ENCODE assay signal across 8 cellular contexts in genomic region chr17:50346313-50347086, GRCh38. TPM values are rescaled to one million over a fixed set of nuclear protein-coding genes. Genes with fewer than 3 reads are reported as not detected.
DNase-seq lines count a peak whose midpoint lies in the region; ATAC-seq and TF ChIP-seq lines count a peak whose summit lies in the region.

No MANE protein-coding gene starts in this region.

- H3K27ac ChIP-seq in 22Rv1 (peak overlapping the region; percentile 71), SJCRH30 (peak overlapping the region; percentile 33; the same call in 1 of the 2 replicates), body of pancreas (peak overlapping the region; percentile 24 to 69 (median 30))

- no peaks in the 10 kb centered on the region for H3K4me1 ChIP-seq in SJCRH30
- peaks cover 20% of the 10 kb centered on the region for H3K4me1 ChIP-seq in body of pancreas

- intact Hi-C loops in body of pancreas (cut with DNase I): no loop called here

- peak overlapping the region; percentile 96 for H3K4me3 ChIP-seq in SJCRH30
- H3K4me3 ChIP-seq in body of pancreas: peak overlapping the region; percentile 51 to 71

- no peak for TF ChIP-seq POLR2A in body of pancreas (IDR thresholded peaks at IDR 0.05)

- TF ChIP-seq CTCF in 22Rv1 (IDR thresholded peaks at IDR 0.05) (no peak), body of pancreas (IDR thresholded peaks at IDR 0.05) (no peak)

- 0 to 2% methylated on average over 24 to 55 of the region's 55 CpGs for WGBS in body of pancreas, 2 donors

- H3K36me3 ChIP-seq in SJCRH30 (no peaks in the 10 kb centered on the region), body of pancreas (replicated peaks in 1 of 2; ENCODE audit: insufficient read depth in 1 of 2, low read depth in 2 of 2) (no peaks in the 10 kb centered on the region)

- ATAC-seq in GM18511 (IDR thresholded peaks at IDR 0.05; ENCODE audit: unreplicated experiment) (peak; percentile 66), HG02973 (IDR thresholded peaks at IDR 0.05; ENCODE audit: unreplicated experiment) (peak; percentile 31), body of pancreas (peak; percentile 42)

- H3K27me3 ChIP-seq in SJCRH30 (peaks cover 5% of the 10 kb centered on the region; the same call in 1 of the 2 replicates), body of pancreas (no peaks in the 10 kb centered on the region)

- H3K9me3 ChIP-seq in SJCRH30 (replicated peaks) (no peaks in the 10 kb centered on the region), body of pancreas (no peaks in the 10 kb centered on the region)

- DNase-seq in SJCRH30: peak; percentile 33 to 47
- DNase-seq in body of pancreas: peak; percentile 40 to 56 (median 46)
- peak; percentile 37 for DNase-seq in kidney tubule cell (ENCODE audit: low spot score)
- peak; percentile 65 to 67 for DNase-seq in stimulated activated CD4-positive, alpha-beta T cell treated with anti-CD3 and anti-CD28 coated beads, Interleukin-2, amount 100 ng/mL, for 24 hours
- no peak for DNase-seq in A172 (ENCODE audit: low spot score)

RNA-seq across cellular contexts. Expression of gene XYLT2, which starts 0.6 kb away (rescaled TPM):
- 17.9 and 18.5 TPM in 2 replicates for total RNA-seq in SJCRH30 (2014; rRNA removed; shearing (Covaris generic))
- 10 to 100 TPM; 22.8 to 31.3 TPM for total RNA-seq in body of pancreas
- total RNA-seq in A172 (2014; rRNA removed; shearing (Covaris generic)): 49.0 and 51.0 TPM in 2 replicates

RNA-seq across cellular contexts. Expression of gene MRPL27, which starts 26.5 kb away (rescaled TPM):
- 43.8 and 44.4 TPM in 2 replicates for total RNA-seq in SJCRH30 (2014; rRNA removed; shearing (Covaris generic))
- total RNA-seq in body of pancreas: 10 to 100 TPM; 26.5 to 31.3 TPM
- 109 and 138 TPM in 2 replicates for total RNA-seq in A172 (2014; rRNA removed; shearing (Covaris generic))

RNA-seq across cellular contexts. Expression of gene EME1, which starts 26.5 kb away (rescaled TPM):
- 18.4 and 20.8 TPM in 2 replicates for total RNA-seq in SJCRH30 (2014; rRNA removed; shearing (Covaris generic))
- total RNA-seq in body of pancreas: not detected
- 12.8 and 15.8 TPM in 2 replicates for total RNA-seq in A172 (2014; rRNA removed; shearing (Covaris generic))

RNA-seq across cellular contexts. Expression of gene LRRC59, which starts 50.8 kb away (rescaled TPM):
- 89.4 and 89.5 TPM in 2 replicates for total RNA-seq in SJCRH30 (2014; rRNA removed; shearing (Covaris generic))
- total RNA-seq in body of pancreas: 100 to 1,000 TPM in 1 of 2 donors, 10 to 100 TPM in 1; 70.8 to 113 TPM
- total RNA-seq in A172 (2014; rRNA removed; shearing (Covaris generic)): 259 and 262 TPM in 2 replicates

Comparison
In these comparisons a context has a peak if more than half of its experiments do, and no peak if none do; other contexts are left out.
1. RNA of gene EME1, which starts 26.5 kb away (total RNA-seq): 18.4 to 20.8 TPM in SJCRH30 and 12.8 to 15.8 TPM in A172; not detected in body of pancreas; every median in the first group is over 10 times any median in the second.
2. Peak in every context shown above with its lines, with median percentiles within 50 percentile points of each other: H3K27ac ChIP-seq and ATAC-seq.